ENCODE assay signal across 19 cellular contexts in genomic region chr6:144093236-144093635, GRCh38. TPM values are rescaled to one million over a fixed set of nuclear protein-coding genes. Genes with fewer than 3 reads are reported as not detected.
DNase-seq lines count a peak whose midpoint lies in the region; ATAC-seq, FAIRE-seq and TF ChIP-seq lines count a peak whose summit lies in the region.
"Had no signal": no experiment of that assay in that cellular context is flagged by ENCODE, and none has a peak within 500 bp of the region (broad histone marks: within the 10 kb centered on the region; RNA-seq: fewer than 3 reads in every experiment).

No MANE protein-coding gene starts in this region.

- intact Hi-C loops in activated CD4-positive, alpha-beta T cell treated with anti-CD3 and anti-CD28 coated beads, Interleukin-2, amount 10 ng/mL, durations not matched to agents 24 days and 14 days (cut with micrococcal nuclease), result loop anchor here (5.0 to 10.0 kb wide), 4 partner anchors 81 to 1948 kb away; partner anchors contain the start of genes NMBR and VTA1
- intact Hi-C loops in GM12878 (cut with micrococcal nuclease; ENCODE audit: unreplicated experiment), result no loop called here

- no peak for TF ChIP-seq EP300 in GM12878 (IDR thresholded peaks at IDR 0.05; ENCODE audit: borderline replicate concordance in 1 of 2, control insufficient read depth in 1 of 2, low read depth in 2 of 2, low read length in 2 of 2)

- H3K27me3 ChIP-seq in Loucy (ENCODE audit: insufficient read depth, low read length, poor library complexity, severe bottlenecking) (no peaks in the 10 kb centered on the region), GM12878 (replicated peaks in 1 of 2; ENCODE audit: control insufficient read depth in 2 of 2, insufficient read depth in 2 of 2, low read length in 1 of 2) (no peaks in the 10 kb centered on the region)
- H3K27me3 ChIP-seq: adrenal gland, left lung, neutrophil had no signal

- H3K4me2 ChIP-seq in Loucy (ENCODE audit: low read depth, low read length, poor library complexity, severe bottlenecking) (peak overlapping the region; percentile 85), GM12878 (ENCODE audit: control insufficient read depth, insufficient read depth) (peak overlapping the region; percentile 98; the same call in 1 of the 2 replicates)

- peaks cover 24% of the 10 kb centered on the region for H3K79me2 ChIP-seq in Loucy (ENCODE audit: insufficient read depth, low read length)
- peaks cover 30% of the 10 kb centered on the region for H3K79me2 ChIP-seq in GM12878 (ENCODE audit: control insufficient read depth, insufficient read depth, low read length)

- no peak for DNase-seq in activated CD4-positive, alpha-beta T cell treated with anti-CD3 and anti-CD28 coated beads, Interleukin-2, amount 10 ng/mL, durations not matched to agents 24 days and 14 days
- DNase-seq in activated CD4-positive, alpha-beta T cell treated with anti-CD3 and anti-CD28 coated beads, Interleukin-2, amount 50 U/mL, for 48 hours, result no peak
- DNase-seq in GM12878 (ENCODE audit: low read depth, low spot score) (no peak), osteocyte (ENCODE audit: extremely low spot score, unreplicated experiment) (no peak), mesenteric fat pad (ENCODE audit: low spot score) (no peak)
- DNase-seq in activated CD8-positive, alpha-beta memory T cell treated with anti-CD3 and anti-CD28 coated beads, Interleukin-2, amount 10 ng/mL, durations not matched to agents 7 days and 5 days, result no peak
- DNase-seq: adrenal gland, hypothalamus, left lung, NCI-H1105, NCI-H446 treated with DMSO at 0.1 percent for 48 hours, T-helper 9 cell had no signal

- SMC1A ChIA-PET in GM12878 (lab: Charles Lee; ENCODE audit: uncharacterized antibody, unreplicated experiment), result interaction anchor here (0.9 to 2.3 kb wide), 5 partner anchors 18 to 156 kb away, joined by 3 to 14 read pairs (median 5); no protein-coding TSS in a partner anchor

- H3K36me3 ChIP-seq in Loucy (ENCODE audit: insufficient read depth, low read length) (no peaks in the 10 kb centered on the region), GM12878 (ENCODE audit: control insufficient read depth in 2 of 2, insufficient read depth in 2 of 2, low read length in 1 of 2) (no peaks in the 10 kb centered on the region)
- H3K36me3 ChIP-seq: adrenal gland, left lung, neutrophil had no signal

- H3K9ac ChIP-seq in Loucy (ENCODE audit: low read depth, low read length, poor library complexity, severe bottlenecking) (no peak overlapping the region), GM12878 (ENCODE audit: control insufficient read depth, insufficient read depth, low read length) (peak overlapping the region; percentile 9; the same call in 1 of the 2 replicates)

- peak overlapping the region; percentile 88 for H3K4me3 ChIP-seq in Loucy (ENCODE audit: low read length, poor library complexity, severe bottlenecking)
- H3K4me3 ChIP-seq in GM12878, result peak overlapping the region; percentile 92; the same call in 1 of the 2 replicates
- H3K4me3 ChIP-seq: adrenal gland had no signal

- ATAC-seq in GM12878 (no peak), GM21526 (IDR thresholded peaks at IDR 0.05; ENCODE audit: low FRiP score, unreplicated experiment) (no peak)
- no peak for ATAC-seq in activated CD8-positive, alpha-beta memory T cell treated with anti-CD3 and anti-CD28 coated beads, Interleukin-2, amount 10 ng/mL, durations not matched to agents 7 days and 5 days
- ATAC-seq: esophagus mucosa, left lung had no signal

- H2AFZ ChIP-seq in Loucy (ENCODE audit: low read length), result no peak overlapping the region
- H2AFZ ChIP-seq in GM12878 (ENCODE audit: control insufficient read depth, low read depth, low read length), result no peak overlapping the region

- POLR2A ChIA-PET in GM12878 (lab: Charles Lee), result interaction anchor here (0.5 to 1.9 kb wide), 2 partner anchors 11 to 29 kb away, joined by 3 to 4 read pairs; no protein-coding TSS in a partner anchor

- CTCF ChIA-PET in GM12878 (lab: Yijun Ruan, JAX), result interaction anchor here (1.0 to 10.8 kb wide), 4 partner anchors 10 to 518 kb away, joined by 3 to 244 read pairs (median 4); no protein-coding TSS in a partner anchor
- CTCF ChIA-PET in activated CD8-positive, alpha-beta memory T cell treated with anti-CD3 and anti-CD28 coated beads, Interleukin-2, amount 10 ng/mL, durations not matched to agents 7 days and 5 days (lab: Charles Lee), result interaction anchor here (1.5 to 3.1 kb wide), 2 partner anchors 30 to 518 kb away, joined by 5 to 13 read pairs; no protein-coding TSS in a partner anchor

- TF ChIP-seq CTCF in Loucy (conservative IDR thresholded peaks at IDR 0.05; ENCODE audit: low read length), result no peak
- TF ChIP-seq CTCF in GM12878 (IDR thresholded peaks at IDR 0.05 in 2 of 3, conservative IDR thresholded peaks at IDR 0.05 in 1 of 3; ENCODE audit: control insufficient read depth in 2 of 3, extremely low read depth in 1 of 3, insufficient read depth in 1 of 3, low read depth in 3 of 3, low read length in 3 of 3), result no peak
- TF ChIP-seq CTCF in osteocyte (IDR thresholded peaks at IDR 0.05), result no peak

- H3K4me3 Mint-ChIP-seq in activated CD4-positive, alpha-beta T cell treated with anti-CD3 and anti-CD28 coated beads, Interleukin-2, amount 10 ng/mL, durations not matched to agents 24 days and 14 days, result peak overlapping the region; percentile 95
- H3K4me3 Mint-ChIP-seq in osteocyte (ENCODE audit: unreplicated experiment), result peak overlapping the region; percentile 53
- H3K4me3 Mint-ChIP-seq in activated CD8-positive, alpha-beta memory T cell treated with anti-CD3 and anti-CD28 coated beads, Interleukin-2, amount 10 ng/mL, durations not matched to agents 7 days and 5 days, result no peak overlapping the region

- no peaks in the 10 kb centered on the region for H3K9me3 Mint-ChIP-seq in activated CD4-positive, alpha-beta T cell treated with anti-CD3 and anti-CD28 coated beads, Interleukin-2, amount 10 ng/mL, durations not matched to agents 24 days and 14 days
- no peaks in the 10 kb centered on the region for H3K9me3 Mint-ChIP-seq in osteocyte (ENCODE audit: unreplicated experiment)
- no peaks in the 10 kb centered on the region for H3K9me3 Mint-ChIP-seq in activated CD8-positive, alpha-beta memory T cell treated with anti-CD3 and anti-CD28 coated beads, Interleukin-2, amount 10 ng/mL, durations not matched to agents 7 days and 5 days (ENCODE audit: low read depth)

- no peak overlapping the region for H3K27ac Mint-ChIP-seq in activated CD4-positive, alpha-beta T cell treated with anti-CD3 and anti-CD28 coated beads, Interleukin-2, amount 10 ng/mL, durations not matched to agents 24 days and 14 days
- no peak overlapping the region for H3K27ac Mint-ChIP-seq in osteocyte (ENCODE audit: unreplicated experiment)
- no peak overlapping the region for H3K27ac Mint-ChIP-seq in activated CD8-positive, alpha-beta memory T cell treated with anti-CD3 and anti-CD28 coated beads, Interleukin-2, amount 10 ng/mL, durations not matched to agents 7 days and 5 days

- no peak for FAIRE-seq in GM12878 (lab: Jason Lieb, UNC)
- FAIRE-seq: A204.1, colon had no signal

- 96% methylated on average over 2 of the region's 2 CpGs for WGBS in GM12878 (ENCODE audit: insufficient coverage, insufficient replicate concordance, low lambda C conversion rate, missing lambda C conversion rate)

- BruUV-seq in GM12878 (replicated peaks; lab: Mats Ljungman, UMichigan), result no TSS peak

- H3K36me3 Mint-ChIP-seq in activated CD4-positive, alpha-beta T cell treated with anti-CD3 and anti-CD28 coated beads, Interleukin-2, amount 10 ng/mL, durations not matched to agents 24 days and 14 days (ENCODE audit: low read depth), result peaks cover 13% of the 10 kb centered on the region
- H3K36me3 Mint-ChIP-seq in osteocyte (ENCODE audit: unreplicated experiment), result no peaks in the 10 kb centered on the region
- peaks cover 6% of the 10 kb centered on the region for H3K36me3 Mint-ChIP-seq in activated CD8-positive, alpha-beta memory T cell treated with anti-CD3 and anti-CD28 coated beads, Interleukin-2, amount 10 ng/mL, durations not matched to agents 7 days and 5 days

- H3K27me3 Mint-ChIP-seq in activated CD4-positive, alpha-beta T cell treated with anti-CD3 and anti-CD28 coated beads, Interleukin-2, amount 10 ng/mL, durations not matched to agents 24 days and 14 days, result no peaks in the 10 kb centered on the region
- H3K27me3 Mint-ChIP-seq in osteocyte (ENCODE audit: unreplicated experiment), result no peaks in the 10 kb centered on the region
- no peaks in the 10 kb centered on the region for H3K27me3 Mint-ChIP-seq in activated CD8-positive, alpha-beta memory T cell treated with anti-CD3 and anti-CD28 coated beads, Interleukin-2, amount 10 ng/mL, durations not matched to agents 7 days and 5 days

- H3K27ac ChIP-seq in GM12878 (ENCODE audit: control insufficient read depth, insufficient read depth), result no peak overlapping the region
- H3K27ac ChIP-seq: adrenal gland, left lung, neutrophil, skin epidermis had no signal

- peaks cover 17% of the 10 kb centered on the region for H4K20me1 ChIP-seq in Loucy (ENCODE audit: insufficient read depth, low read length, poor library complexity, severe bottlenecking)
- no peaks in the 10 kb centered on the region for H4K20me1 ChIP-seq in GM12878 (ENCODE audit: control insufficient read depth, insufficient read depth)

- peaks cover 26% of the 10 kb centered on the region for H3K4me1 Mint-ChIP-seq in activated CD4-positive, alpha-beta T cell treated with anti-CD3 and anti-CD28 coated beads, Interleukin-2, amount 10 ng/mL, durations not matched to agents 24 days and 14 days
- H3K4me1 Mint-ChIP-seq in osteocyte (ENCODE audit: unreplicated experiment), result peaks cover 21% of the 10 kb centered on the region
- peaks cover 26% of the 10 kb centered on the region for H3K4me1 Mint-ChIP-seq in activated CD8-positive, alpha-beta memory T cell treated with anti-CD3 and anti-CD28 coated beads, Interleukin-2, amount 10 ng/mL, durations not matched to agents 7 days and 5 days

- in situ Hi-C loops in GM12878 (cut with MboI), result loop anchor here (5.0 kb wide), 2 partner anchors 151 to 521 kb away; no protein-coding TSS in a partner anchor

- TF ChIP-seq POLR2A in GM12878 (IDR thresholded peaks at IDR 0.05; ENCODE audit: low read depth, low read length), result no peak

- no peaks in the 10 kb centered on the region for H3K9me2 ChIP-seq in Loucy (replicated peaks; ENCODE audit: low read depth, low read length)

- RAD21 ChIA-PET in GM12878 (lab: Charles Lee; ENCODE audit: unreplicated experiment), result interaction anchor here (1.0 kb wide), 1 partner anchor 153 kb away, joined by 3 read pairs; no protein-coding TSS in a partner anchor

- no peak for TF ChIP-seq RAD21 in GM12878 (IDR thresholded peaks at IDR 0.05; ENCODE audit: insufficient read depth, low read depth, low read length)

- peaks cover 20% of the 10 kb centered on the region for H3K4me1 ChIP-seq in Loucy (ENCODE audit: insufficient read depth, low read length, poor library complexity, severe bottlenecking)
- peaks cover 15% of the 10 kb centered on the region for H3K4me1 ChIP-seq in GM12878 (ENCODE audit: control insufficient read depth, insufficient read depth, low read length)

- no peaks in the 10 kb centered on the region for H3F3A ChIP-seq in Loucy (ENCODE audit: low read depth)

- H3K9me3 ChIP-seq in Loucy (ENCODE audit: insufficient read depth, low read depth, low read length), result no peaks in the 10 kb centered on the region
- no peaks in the 10 kb centered on the region for H3K9me3 ChIP-seq in GM12878 (replicated peaks; ENCODE audit: control insufficient read depth, insufficient read depth, low read length)
- H3K9me3 ChIP-seq: adrenal gland, left lung, neutrophil had no signal

RNA-seq across cellular contexts. Expression of gene SF3B5, which starts 2.1 kb away (rescaled TPM):
- total RNA-seq in activated CD4-positive, alpha-beta T cell treated with anti-CD3 and anti-CD28 coated beads, Interleukin-2, amount 10 ng/mL, durations not matched to agents 24 days and 14 days, result 214 and 217 TPM in 2 replicates
- 22.1 and 31.4 TPM in 2 replicates for total RNA-seq in GM12878 (2013; cell fraction: nucleolus; rRNA removed)
- total RNA-seq in GM12878 (2014; rRNA removed), result 275 and 288 TPM in 2 replicates
- total RNA-seq in GM12878 (2014; rRNA removed; fragmentation: Illumina TruSeq; extraction: Trizol), result 208 and 220 TPM in 2 replicates
- 259 and 261 TPM in 2 replicates for total RNA-seq in GM12878 (2021)
- polyA plus RNA-seq in GM12878 (2011; ENCODE audit: low read depth), result 210 TPM
- polyA plus RNA-seq in GM12878 (2011; rRNA removed), result 131 and 269 TPM in 2 replicates
- polyA plus RNA-seq in GM12878 (2011; cell fraction: cytosol; rRNA removed), result 502 and 575 TPM in 2 replicates
- polyA plus RNA-seq in GM12878 (2011; cell fraction: nucleus; rRNA removed), result 221 and 222 TPM in 2 replicates
- polyA plus RNA-seq in GM12878 (2012), result 198 and 217 TPM in 2 replicates
- polyA plus RNA-seq in GM12878 (2014; fragmentation: Illumina TruSeq; extraction: Trizol), result 107 and 336 TPM in 2 replicates
- polyA plus RNA-seq in GM12878 (2014; fragmentation: Nextera tagmentation; extraction: Ambion mirVana), result 100 to 1,000 TPM; 700 to 864 TPM
- polyA plus RNA-seq in GM12878 (2014; rRNA removed), result 346 and 373 TPM in 2 replicates
- 100 to 1,000 TPM; 423 to 467 TPM for polyA plus RNA-seq in GM12878 (2016; fragmentation: Nextera tagmentation; extraction: Ambion mirVana)
- 145 and 211 TPM in 2 replicates for polyA minus RNA-seq in GM12878 (2011; rRNA and poly(A)+ RNA removed)
- polyA minus RNA-seq in GM12878 (2011; cell fraction: cytosol; rRNA and poly(A)+ RNA removed), result 58.7 and 78.2 TPM in 2 replicates
- 61.8 and 82.0 TPM in 2 replicates for polyA minus RNA-seq in GM12878 (2011; cell fraction: nucleus; rRNA and poly(A)+ RNA removed)
- total RNA-seq in osteocyte, result 132 and 134 TPM in 2 replicates
- total RNA-seq in activated CD8-positive, alpha-beta memory T cell treated with anti-CD3 and anti-CD28 coated beads, Interleukin-2, amount 10 ng/mL, durations not matched to agents 7 days and 5 days, result 100 to 1,000 TPM; 151 to 176 TPM
- total RNA-seq in mesenteric fat pad, result 106 TPM

RNA-seq across cellular contexts. Expression of gene STX11, which starts 57.1 kb away (rescaled TPM):
- total RNA-seq in activated CD4-positive, alpha-beta T cell treated with anti-CD3 and anti-CD28 coated beads, Interleukin-2, amount 10 ng/mL, durations not matched to agents 24 days and 14 days, result 15.5 and 15.6 TPM in 2 replicates
- 23.8 and 25.7 TPM in 2 replicates for total RNA-seq in GM12878 (2013; cell fraction: nucleolus; rRNA removed)
- 21.3 and 22.0 TPM in 2 replicates for total RNA-seq in GM12878 (2014; rRNA removed)
- total RNA-seq in GM12878 (2014; rRNA removed; fragmentation: Illumina TruSeq; extraction: Trizol), result 9.2 and 10.1 TPM in 2 replicates
- 20.9 and 23.2 TPM in 2 replicates for total RNA-seq in GM12878 (2021)
- polyA plus RNA-seq in GM12878 (2011; ENCODE audit: low read depth), result 8.4 TPM
- polyA plus RNA-seq in GM12878 (2011; rRNA removed), result 34.2 and 35.3 TPM in 2 replicates
- 34.9 and 44.9 TPM in 2 replicates for polyA plus RNA-seq in GM12878 (2011; cell fraction: cytosol; rRNA removed)
- 25.4 and 30.4 TPM in 2 replicates for polyA plus RNA-seq in GM12878 (2011; cell fraction: nucleus; rRNA removed)
- polyA plus RNA-seq in GM12878 (2012), result 14.9 and 16.3 TPM in 2 replicates
- 9.9 and 11.0 TPM in 2 replicates for polyA plus RNA-seq in GM12878 (2014; fragmentation: Illumina TruSeq; extraction: Trizol)
- polyA plus RNA-seq in GM12878 (2014; fragmentation: Nextera tagmentation; extraction: Ambion mirVana), result 1 to 10 TPM in 1 of 2 experiments, under 1 TPM in 1; 0.66 to 2.3 TPM
- 17.8 and 18.2 TPM in 2 replicates for polyA plus RNA-seq in GM12878 (2014; rRNA removed)
- 10 to 100 TPM; 37.7 to 38.1 TPM for polyA plus RNA-seq in GM12878 (2016; fragmentation: Nextera tagmentation; extraction: Ambion mirVana)
- polyA minus RNA-seq in GM12878 (2011; rRNA and poly(A)+ RNA removed), result 34.6 and 59.5 TPM in 2 replicates
- polyA minus RNA-seq in GM12878 (2011; cell fraction: cytosol; rRNA and poly(A)+ RNA removed), result 21.9 and 22.6 TPM in 2 replicates
- 13.5 and 24.3 TPM in 2 replicates for polyA minus RNA-seq in GM12878 (2011; cell fraction: nucleus; rRNA and poly(A)+ RNA removed)
- 0.86 and 1.6 TPM in 2 replicates for total RNA-seq in osteocyte
- total RNA-seq in activated CD8-positive, alpha-beta memory T cell treated with anti-CD3 and anti-CD28 coated beads, Interleukin-2, amount 10 ng/mL, durations not matched to agents 7 days and 5 days, result 10 to 100 TPM; 26.5 to 29.0 TPM
- total RNA-seq in mesenteric fat pad, result 32.7 TPM
